8 cellular contexts compared by ENCODE assay signal in genomic region chr2:181904022-181904632, GRCh38. TPM values are rescaled to one million over a fixed set of nuclear protein-coding genes. Genes with fewer than 3 reads are reported as not detected.
DNase-seq lines count a peak whose midpoint lies in the region; ATAC-seq and TF ChIP-seq lines count a peak whose summit lies in the region.

No MANE protein-coding gene starts in this region.

- in situ Hi-C loops in GM13976 (cut with MboI; ENCODE audit: low sequenced_read_pairs, unreplicated experiment) (no loop called here), astrocyte of the cerebellum (cut with HindIII; ENCODE audit: low sequenced_read_pairs) (no loop called here)

- H3K4me3 ChIP-seq in AG09309 (ENCODE audit: control insufficient read depth, low read depth, low read length) (no peak overlapping the region), astrocyte of the cerebellum (ENCODE audit: low read depth, low read length) (no peak overlapping the region)

- TF ChIP-seq CTCF in AG09309 (IDR thresholded peaks at IDR 0.05; ENCODE audit: control insufficient read depth, insufficient read depth, low read depth, low read length, missing control alignments) (peak; percentile 50), GM13976 (IDR thresholded peaks at IDR 0.05; ENCODE audit: borderline replicate concordance, control extremely low read depth, extremely low read depth, insufficient read depth, missing control alignments) (no peak), astrocyte of the cerebellum (IDR thresholded peaks at IDR 0.05; ENCODE audit: low read depth, low read length, missing control alignments) (peak; percentile 51)

- ATAC-seq in esophagus mucosa = no peak

- DNase-seq in AG09309 (ENCODE audit: low read depth) (no peak), GM13976 (ENCODE audit: low spot score) (peak; percentile 24), LoVo (ENCODE audit: low spot score) (peak; percentile 42), astrocyte of the cerebellum (ENCODE audit: low read depth) (peak; percentile 45), kidney tubule cell (ENCODE audit: low spot score) (peak; percentile 36)
- DNase-seq in activated CD4-positive, alpha-beta T cell treated with anti-CD3 and anti-CD28 coated beads, Interleukin-2, amount 50 U/mL, for 4 hours = no peak
- no peak for DNase-seq in activated CD4-positive, alpha-beta T cell treated with anti-CD3 and anti-CD28 coated beads, Interleukin-2, amount 50 U/mL, for 48 hours

RNA-seq across cellular contexts. Expression of gene ITPRID2, which starts 12.6 kb away (rescaled TPM):
- 73.7 TPM for total RNA-seq in esophagus mucosa

Comparison
In these comparisons a context has a peak if more than half of its experiments do, and no peak if none do; other contexts are left out.
1. DNase-seq: peak in GM13976 (single experiment), LoVo (single experiment), astrocyte of the cerebellum (single experiment) and kidney tubule cell (single experiment); none in AG09309 (single experiment), activated CD4-positive, alpha-beta T cell treated with anti-CD3 and anti-CD28 coated beads, Interleukin-2, amount 50 U/mL, for 4 hours (0 of 2) and activated CD4-positive, alpha-beta T cell treated with anti-CD3 and anti-CD28 coated beads, Interleukin-2, amount 50 U/mL, for 48 hours (0 of 2).